Comparison of ENCODE assay signal across 31 cellular contexts in the genomic region with DNA sequence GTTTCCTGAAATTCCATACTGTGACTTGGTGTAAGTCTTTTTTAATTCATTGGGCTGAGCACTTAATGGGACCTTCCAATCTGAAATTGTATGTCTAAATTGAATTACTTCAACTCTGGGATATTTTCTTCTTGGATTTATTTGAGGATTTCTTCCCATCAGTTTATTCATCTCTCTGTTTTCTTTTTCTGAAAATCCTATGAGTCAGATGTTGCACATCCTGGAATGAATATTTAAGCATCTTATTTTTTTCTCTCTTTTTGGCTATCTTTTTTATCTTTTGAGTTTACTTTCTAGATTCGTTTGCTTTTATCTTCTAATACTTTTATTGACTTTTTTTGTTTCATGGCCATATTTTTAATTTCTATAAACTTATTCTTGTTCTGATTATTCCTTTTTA. TPM values are rescaled to one million over a fixed set of nuclear protein-coding genes. Genes with fewer than 3 reads are reported as not detected.
DNase-seq lines count a peak whose midpoint lies in the region; ATAC-seq and TF ChIP-seq lines count a peak whose summit lies in the region.
"Had no signal": no experiment of that assay in that cellular context is flagged by ENCODE, and none has a peak within 500 bp of the region (broad histone marks: within the 10 kb centered on the region; RNA-seq: fewer than 3 reads in every experiment).

No MANE protein-coding gene starts in this region.

- no TSS peak for BruUV-seq in mammary epithelial cell (replicated peaks; lab: Mats Ljungman, UMichigan)

- TF ChIP-seq CTCF in mammary epithelial cell (conservative IDR thresholded peaks at IDR 0.05 in 1 of 2, IDR thresholded peaks at IDR 0.05 in 1 of 2; ENCODE audit: extremely low read depth in 1 of 2, insufficient read depth in 1 of 2, low read depth in 1 of 2, low read length in 2 of 2) (no peak), breast epithelium (IDR thresholded peaks at IDR 0.05) (no peak), brain microvascular endothelial cell (IDR thresholded peaks at IDR 0.05; ENCODE audit: low read depth, low read length, missing control alignments) (no peak)

- ATAC-seq in HG03342 (IDR thresholded peaks at IDR 0.05; ENCODE audit: unreplicated experiment) (no peak), GM21447 (IDR thresholded peaks at IDR 0.05; ENCODE audit: unreplicated experiment) (no peak)
- ATAC-seq: activated CD4-positive, alpha-beta T cell treated with anti-CD3 and anti-CD28 coated beads for 36 hours; activated CD8-positive, alpha-beta T cell treated with anti-CD3 and anti-CD28 coated beads for 36 hours; heart right ventricle; left cardiac atrium; stimulated activated naive CD8-positive, alpha-beta T cell treated with anti-CD3 and anti-CD28 coated beads, Interleukin-15, amount 100 ng/mL, for 72 hours had no signal

- no peaks in the 10 kb centered on the region for H3K79me2 ChIP-seq in mammary epithelial cell (ENCODE audit: insufficient read depth, low read length)
- H3K79me2 ChIP-seq: parathyroid adenoma had no signal

- peak overlapping the region; percentile 86 for H3K27ac ChIP-seq in mammary epithelial cell (ENCODE audit: insufficient read depth, low read depth, low read length)
- H3K27ac ChIP-seq in breast epithelium = no peak overlapping the region
- peak overlapping the region; percentile 33 for H3K27ac ChIP-seq in brain microvascular endothelial cell
- H3K27ac ChIP-seq: 22Rv1, heart right ventricle, parathyroid adenoma, spleen had no signal

- peak overlapping the region; percentile 15 for H3K4me2 ChIP-seq in mammary epithelial cell (ENCODE audit: insufficient read depth, low read depth, low read length)

- no peak for TF ChIP-seq POLR2A in breast epithelium (IDR thresholded peaks at IDR 0.05)

- H3K27me3 ChIP-seq in mammary epithelial cell (ENCODE audit: insufficient read depth, low read length) = no peaks in the 10 kb centered on the region
- H3K27me3 ChIP-seq in breast epithelium = no peaks in the 10 kb centered on the region
- H3K27me3 ChIP-seq in brain microvascular endothelial cell (replicated peaks) = no peaks in the 10 kb centered on the region
- H3K27me3 ChIP-seq: heart right ventricle, spleen had no signal

- H3K9ac ChIP-seq in mammary epithelial cell (ENCODE audit: insufficient read depth, low read length) = no peak overlapping the region
- H3K9ac ChIP-seq: parathyroid adenoma had no signal

- H3K9me3 ChIP-seq in mammary epithelial cell (replicated peaks; ENCODE audit: insufficient read depth, low read length) = no peaks in the 10 kb centered on the region
- H3K9me3 ChIP-seq in breast epithelium = no peaks in the 10 kb centered on the region

- no peak for DNase-seq in mammary epithelial cell
- DNase-seq in breast epithelium (ENCODE audit: low spot score in 2 of 2) = no peak
- no peak for DNase-seq in brain microvascular endothelial cell
- peak; percentile 25 for DNase-seq in iris pigment epithelial cell (ENCODE audit: low read depth)
- DNase-seq in superior temporal gyrus (ENCODE audit: extremely low spot score) = peak; percentile 7
- DNase-seq in NOMO-1 treated with DMSO at 0.1 percent for 48 hours (lab: John Stamatoyannopoulos, UW; ENCODE audit: unreplicated experiment) = no peak
- DNase-seq: activated CD4-positive, alpha-beta T cell treated with anti-CD3 and anti-CD28 coated beads for 36 hours; activated CD8-positive, alpha-beta memory T cell treated with anti-CD3 and anti-CD28 coated beads, Interleukin-2, amount 50 U/mL, for 48 hours; activated CD8-positive, alpha-beta T cell treated with anti-CD3 and anti-CD28 coated beads for 36 hours; activated naive CD4-positive, alpha-beta T cell treated with anti-CD3 and anti-CD28 coated beads, Interleukin-2, amount 50 U/mL, for 16 hours; amniotic stem cell; CD4-positive, CD25-positive, alpha-beta regulatory T cell; DMS79 treated with DMSO at 0.1 percent for 48 hours; effector CD8-positive, alpha-beta T cell; erythroblast; foreskin melanocyte; GOT3; heart right ventricle; Kasumi-1; left cardiac atrium; NCI-H146; NCI-H2107; NCI-H446 treated with DMSO at 0.1 percent for 48 hours; NCI-H774; spleen; stimulated activated naive CD8-positive, alpha-beta T cell treated with anti-CD3 and anti-CD28 coated beads, Interleukin-15, amount 100 ng/mL, for 72 hours; SW 1271 had no signal

- CTCF ChIA-PET in mammary epithelial cell (lab: Charles Lee; ENCODE audit: low non-redundant PET) = no interaction called here

- intact Hi-C loops in mammary epithelial cell (cut with micrococcal nuclease) = no loop called here
- intact Hi-C loops in breast epithelium (cut with DNase I; ENCODE audit: low total_unique reads) = no loop called here

- H3K4me3 ChIP-seq in mammary epithelial cell (replicated peaks in 1 of 3; ENCODE audit: insufficient read depth in 1 of 3, low read depth in 2 of 3, low read length in 3 of 3) = no peak overlapping the region
- H3K4me3 ChIP-seq in breast epithelium = no peak overlapping the region
- no peak overlapping the region for H3K4me3 ChIP-seq in brain microvascular endothelial cell (ENCODE audit: low read depth, low read length)
- H3K4me3 ChIP-seq: heart right ventricle, spleen had no signal

- H3K36me3 ChIP-seq in mammary epithelial cell (ENCODE audit: insufficient read depth, low read length) (no peaks in the 10 kb centered on the region), breast epithelium (no peaks in the 10 kb centered on the region), brain microvascular endothelial cell (replicated peaks) (no peaks in the 10 kb centered on the region)
- H3K36me3 ChIP-seq: spleen had no signal

- dilution Hi-C loops in mammary epithelial cell (cut with HindIII; ENCODE audit: low sequenced_read_pairs) = no loop called here

- WGBS in mammary epithelial cell (ENCODE audit: low coverage, missing lambda C conversion rate) = 79% methylated on average over 1 of the region's 1 CpG

- peak overlapping the region; percentile 16 for H2AFZ ChIP-seq in mammary epithelial cell (ENCODE audit: low read depth, low read length)
- H2AFZ ChIP-seq: parathyroid adenoma had no signal

- peaks cover 33% of the 10 kb centered on the region for H3K4me1 ChIP-seq in mammary epithelial cell (ENCODE audit: insufficient read depth, low read length)
- no peaks in the 10 kb centered on the region for H3K4me1 ChIP-seq in breast epithelium
- H3K4me1 ChIP-seq: parathyroid adenoma had no signal

- in situ Hi-C loops in mammary epithelial cell (cut with MboI; ENCODE audit: low sequenced_read_pairs in 2 of 2) (no loop called here), brain microvascular endothelial cell (cut with HindIII; ENCODE audit: low pct_ligation_motif_present, low sequenced_read_pairs) (no loop called here)

- no peaks in the 10 kb centered on the region for H4K20me1 ChIP-seq in mammary epithelial cell (ENCODE audit: insufficient read depth, low read length)

RNA-seq across cellular contexts. Expression of gene ACYP2, which starts 55.4 kb away (rescaled TPM):
- total RNA-seq in mammary epithelial cell (10 to 100 TPM; 14.0 to 19.3 TPM), breast epithelium (10 to 100 TPM; 19.3 to 39.2 (median 27.8) TPM)
- 12.7 TPM for polyA plus RNA-seq in mammary epithelial cell
- polyA minus RNA-seq in mammary epithelial cell = 33.3 TPM

Comparison
In these comparisons a context has a peak if more than half of its experiments do, and no peak if none do; other contexts are left out.
1. H3K27ac ChIP-seq: peak in mammary epithelial cell (single experiment) and brain microvascular endothelial cell (single experiment); none in breast epithelium (0 of 2).
2. DNase-seq: peak in iris pigment epithelial cell (single experiment) and superior temporal gyrus (single experiment); none in mammary epithelial cell (single experiment), breast epithelium (0 of 2), brain microvascular endothelial cell (single experiment) and NOMO-1 treated with DMSO at 0.1 percent for 48 hours (single experiment).